ENCODE assay signal across 6 cellular contexts in genomic region chr11:129344301-129344940, GRCh38. TPM values are rescaled to one million over a fixed set of nuclear protein-coding genes. Genes with fewer than 3 reads are reported as not detected.
"Had no signal": no experiment of that assay in that cellular context is flagged by ENCODE, and none has a peak within 500 bp of the region (broad histone marks: within the 10 kb centered on the region; RNA-seq: fewer than 3 reads in every experiment).

No MANE protein-coding gene starts in this region.

RNA-seq across cellular contexts. Expression of gene BARX2, which starts 31.2 kb away (rescaled TPM):
- total RNA-seq: activated B cell treated with CpG ODN at 0.5 μM for 24 hours; astrocyte; lung microvascular endothelial cell; naive thymus-derived CD8-positive, alpha-beta T cell; osteoblast; sigmoid colon had no signal
